In genomic region chr17:2029911-2030778, GRCh38 we compare ENCODE assay signal across 1 cellular context.
A peak's percentile ranks its signal among the peaks of the same experiment; 100 is the strongest.
TF ChIP-seq lines count a peak whose summit lies in the region.

DPH1 (plus strand) TSS chr17:2030153; CDS start chr17:2030170, 17 bp downstream.

TF ChIP-seq in HepG2, 621 proteins besides CTCF, POLR2A, EP300 and RAD21 (continued from another document and continues in another):
- TF ChIP-seq ZSCAN29 (CRISPR knock-in tag; conservative IDR thresholded peaks at IDR 0.05) (no peak), ZNF572 (CRISPR knock-in tag; IDR thresholded peaks at IDR 0.05) (no peak; the same call in 1 of the 2 replicates), RFX3 (CRISPR knock-in tag; IDR thresholded peaks at IDR 0.05) (peak; percentile 32; the same call in 1 of the 2 replicates), ZNF609 (CRISPR knock-in tag; IDR thresholded peaks at IDR 0.05; ENCODE audit: borderline replicate concordance) (no peak), SOX5 (CRISPR knock-in tag; IDR thresholded peaks at IDR 0.05; ENCODE audit: borderline replicate concordance) (peak; percentile 49; the same call in 1 of the 2 replicates), ZFY (CRISPR knock-in tag; IDR thresholded peaks at IDR 0.05) (peak; percentile 75), ZNF790 (CRISPR knock-in tag; IDR thresholded peaks at IDR 0.05; ENCODE audit: borderline replicate concordance) (no peak), CENPBD1 (CRISPR knock-in tag; IDR thresholded peaks at IDR 0.05; ENCODE audit: borderline replicate concordance, low read depth) (no peak), ZHX1 (CRISPR knock-in tag; IDR thresholded peaks at IDR 0.05; ENCODE audit: low read depth) (peak; percentile 63; the same call in 1 of the 2 replicates), ZNF468 (CRISPR knock-in tag; IDR thresholded peaks at IDR 0.05) (peak; percentile 92; the same call in 1 of the 2 replicates), SNAI1 (CRISPR knock-in tag; IDR thresholded peaks at IDR 0.05; ENCODE audit: borderline replicate concordance) (0 out of 2 replicates have a peak, but pooled peaks have one; percentile 63), PHF21A (CRISPR knock-in tag; IDR thresholded peaks at IDR 0.05) (peak; percentile 64), POGZ (CRISPR knock-in tag; IDR thresholded peaks at IDR 0.05) (peak; percentile 73), ZNF839 (CRISPR knock-in tag; IDR thresholded peaks at IDR 0.05; ENCODE audit: borderline replicate concordance) (peak; percentile 81; the same call in 1 of the 2 replicates), ZNF597 (CRISPR knock-in tag; IDR thresholded peaks at IDR 0.05) (no peak), ZZZ3 (CRISPR knock-in tag; IDR thresholded peaks at IDR 0.05; ENCODE audit: borderline replicate concordance) (no peak), ZNF230 (CRISPR knock-in tag; IDR thresholded peaks at IDR 0.05) (no peak), GMEB2 (CRISPR knock-in tag; IDR thresholded peaks at IDR 0.05; ENCODE audit: low read depth) (peak; percentile 83), U2AF1 (optimal IDR thresholded peaks at IDR 0.05; ENCODE audit: low read depth, low read length) (no peak), THYN1 (CRISPR knock-in tag; IDR thresholded peaks at IDR 0.05; ENCODE audit: borderline replicate concordance, low read depth) (no peak), ZNF432 (CRISPR knock-in tag; IDR thresholded peaks at IDR 0.05; ENCODE audit: borderline replicate concordance) (no peak), MIER2 (CRISPR knock-in tag; IDR thresholded peaks at IDR 0.05) (peak; percentile 55; the same call in 1 of the 2 replicates), ZNF3 (CRISPR knock-in tag; IDR thresholded peaks at IDR 0.05) (no peak), ZFP41 (CRISPR knock-in tag; IDR thresholded peaks at IDR 0.05; ENCODE audit: borderline replicate concordance) (no peak), ELF3 (CRISPR knock-in tag; IDR thresholded peaks at IDR 0.05) (peak; percentile 57), FOXO1 (CRISPR knock-in tag; IDR thresholded peaks at IDR 0.05) (peak; percentile 63), BRD4 (CRISPR knock-in tag; IDR thresholded peaks at IDR 0.05) (no peak), ZFP82 (CRISPR knock-in tag; IDR thresholded peaks at IDR 0.05; ENCODE audit: borderline replicate concordance) (no peak; the same call in 1 of the 2 replicates), HMG20A (CRISPR knock-in tag; IDR thresholded peaks at IDR 0.05; ENCODE audit: borderline replicate concordance) (peak; percentile 6; the same call in 1 of the 2 replicates), CBFB (CRISPR knock-in tag; IDR thresholded peaks at IDR 0.05) (peak; percentile 88)
- TF ChIP-seq, protein P1, sequence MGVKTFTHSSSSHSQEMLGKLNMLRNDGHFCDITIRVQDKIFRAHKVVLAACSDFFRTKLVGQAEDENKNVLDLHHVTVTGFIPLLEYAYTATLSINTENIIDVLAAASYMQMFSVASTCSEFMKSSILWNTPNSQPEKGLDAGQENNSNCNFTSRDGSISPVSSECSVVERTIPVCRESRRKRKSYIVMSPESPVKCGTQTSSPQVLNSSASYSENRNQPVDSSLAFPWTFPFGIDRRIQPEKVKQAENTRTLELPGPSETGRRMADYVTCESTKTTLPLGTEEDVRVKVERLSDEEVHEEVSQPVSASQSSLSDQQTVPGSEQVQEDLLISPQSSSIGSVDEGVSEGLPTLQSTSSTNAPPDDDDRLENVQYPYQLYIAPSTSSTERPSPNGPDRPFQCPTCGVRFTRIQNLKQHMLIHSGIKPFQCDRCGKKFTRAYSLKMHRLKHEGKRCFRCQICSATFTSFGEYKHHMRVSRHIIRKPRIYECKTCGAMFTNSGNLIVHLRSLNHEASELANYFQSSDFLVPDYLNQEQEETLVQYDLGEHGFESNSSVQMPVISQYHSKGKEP (CRISPR knock-in tag; IDR thresholded peaks at IDR 0.05): 0 out of 2 replicates have a peak, but pooled peaks have one; percentile 65
- TF ChIP-seq, protein P2, sequence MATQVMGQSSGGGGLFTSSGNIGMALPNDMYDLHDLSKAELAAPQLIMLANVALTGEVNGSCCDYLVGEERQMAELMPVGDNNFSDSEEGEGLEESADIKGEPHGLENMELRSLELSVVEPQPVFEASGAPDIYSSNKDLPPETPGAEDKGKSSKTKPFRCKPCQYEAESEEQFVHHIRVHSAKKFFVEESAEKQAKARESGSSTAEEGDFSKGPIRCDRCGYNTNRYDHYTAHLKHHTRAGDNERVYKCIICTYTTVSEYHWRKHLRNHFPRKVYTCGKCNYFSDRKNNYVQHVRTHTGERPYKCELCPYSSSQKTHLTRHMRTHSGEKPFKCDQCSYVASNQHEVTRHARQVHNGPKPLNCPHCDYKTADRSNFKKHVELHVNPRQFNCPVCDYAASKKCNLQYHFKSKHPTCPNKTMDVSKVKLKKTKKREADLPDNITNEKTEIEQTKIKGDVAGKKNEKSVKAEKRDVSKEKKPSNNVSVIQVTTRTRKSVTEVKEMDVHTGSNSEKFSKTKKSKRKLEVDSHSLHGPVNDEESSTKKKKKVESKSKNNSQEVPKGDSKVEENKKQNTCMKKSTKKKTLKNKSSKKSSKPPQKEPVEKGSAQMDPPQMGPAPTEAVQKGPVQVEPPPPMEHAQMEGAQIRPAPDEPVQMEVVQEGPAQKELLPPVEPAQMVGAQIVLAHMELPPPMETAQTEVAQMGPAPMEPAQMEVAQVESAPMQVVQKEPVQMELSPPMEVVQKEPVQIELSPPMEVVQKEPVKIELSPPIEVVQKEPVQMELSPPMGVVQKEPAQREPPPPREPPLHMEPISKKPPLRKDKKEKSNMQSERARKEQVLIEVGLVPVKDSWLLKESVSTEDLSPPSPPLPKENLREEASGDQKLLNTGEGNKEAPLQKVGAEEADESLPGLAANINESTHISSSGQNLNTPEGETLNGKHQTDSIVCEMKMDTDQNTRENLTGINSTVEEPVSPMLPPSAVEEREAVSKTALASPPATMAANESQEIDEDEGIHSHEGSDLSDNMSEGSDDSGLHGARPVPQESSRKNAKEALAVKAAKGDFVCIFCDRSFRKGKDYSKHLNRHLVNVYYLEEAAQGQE (IDR thresholded peaks at IDR 0.05; ENCODE audit: borderline replicate concordance in 1 of 2, low read depth in 1 of 2, low read length in 2 of 2): peak in 1 of 2 experiments; percentile 59; a peak in 1 of 4 replicates
- TF ChIP-seq, protein P3, sequence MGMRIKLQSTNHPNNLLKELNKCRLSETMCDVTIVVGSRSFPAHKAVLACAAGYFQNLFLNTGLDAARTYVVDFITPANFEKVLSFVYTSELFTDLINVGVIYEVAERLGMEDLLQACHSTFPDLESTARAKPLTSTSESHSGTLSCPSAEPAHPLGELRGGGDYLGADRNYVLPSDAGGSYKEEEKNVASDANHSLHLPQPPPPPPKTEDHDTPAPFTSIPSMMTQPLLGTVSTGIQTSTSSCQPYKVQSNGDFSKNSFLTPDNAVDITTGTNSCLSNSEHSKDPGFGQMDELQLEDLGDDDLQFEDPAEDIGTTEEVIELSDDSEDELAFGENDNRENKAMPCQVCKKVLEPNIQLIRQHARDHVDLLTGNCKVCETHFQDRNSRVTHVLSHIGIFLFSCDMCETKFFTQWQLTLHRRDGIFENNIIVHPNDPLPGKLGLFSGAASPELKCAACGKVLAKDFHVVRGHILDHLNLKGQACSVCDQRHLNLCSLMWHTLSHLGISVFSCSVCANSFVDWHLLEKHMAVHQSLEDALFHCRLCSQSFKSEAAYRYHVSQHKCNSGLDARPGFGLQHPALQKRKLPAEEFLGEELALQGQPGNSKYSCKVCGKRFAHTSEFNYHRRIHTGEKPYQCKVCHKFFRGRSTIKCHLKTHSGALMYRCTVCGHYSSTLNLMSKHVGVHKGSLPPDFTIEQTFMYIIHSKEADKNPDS (CRISPR knock-in tag; IDR thresholded peaks at IDR 0.05): peak; percentile 49; the same call in 1 of the 2 replicates
